8 cellular contexts compared by ENCODE assay signal in the genomic region with DNA sequence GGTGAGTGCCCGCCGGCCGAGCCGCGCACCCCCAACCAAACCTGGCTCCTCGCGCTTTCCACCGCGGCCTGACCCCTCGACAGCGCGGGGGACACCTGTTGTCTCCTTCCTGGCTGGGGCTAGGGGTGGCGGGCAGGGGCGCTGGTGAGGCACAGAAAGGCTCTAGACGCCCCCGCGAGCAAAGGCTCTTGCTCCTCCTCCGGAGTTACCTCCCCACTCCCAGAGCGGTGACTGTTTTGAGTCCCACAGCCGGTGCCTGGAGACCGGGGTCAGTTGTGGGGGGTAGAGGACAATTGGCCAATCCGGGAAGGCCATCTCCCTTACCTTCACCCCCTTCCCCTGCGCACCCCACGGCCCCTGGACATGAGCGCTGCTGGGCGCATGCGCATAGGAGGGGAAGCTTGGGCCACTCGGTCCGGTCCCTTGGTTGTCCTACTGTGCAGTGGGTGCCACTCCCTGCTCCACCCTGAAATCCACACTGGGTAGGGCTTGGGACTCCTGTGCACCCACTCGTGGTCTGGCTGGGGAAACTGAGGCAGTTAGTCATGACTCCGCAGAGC. TPM values are rescaled to one million over a fixed set of nuclear protein-coding genes. Genes with fewer than 3 reads are reported as not detected.
DNase-seq lines count a peak whose midpoint lies in the region; ATAC-seq and TF ChIP-seq lines count a peak whose summit lies in the region.

No MANE protein-coding gene starts in this region.

- H3K27ac ChIP-seq in ascending aorta (no peak overlapping the region), stomach (peak overlapping the region in 2 of 5 donors; percentile 44 to 63)

- no peak for TF ChIP-seq POLR2A in stomach (IDR thresholded peaks at IDR 0.05)

- H3K4me1 ChIP-seq in ascending aorta (peaks cover 3 to 4% of the 10 kb centered on the region in 2 donors), stomach (peaks cover 14 to 36% (median 22%) of the 10 kb centered on the region in 4 donors)

- H3K9me3 ChIP-seq in ascending aorta (no peaks in the 10 kb centered on the region), stomach (no peaks in the 10 kb centered on the region)

- H3K27me3 ChIP-seq in ascending aorta, result peaks cover 10% of the 10 kb centered on the region
- H3K27me3 ChIP-seq in kidney epithelial cell (ENCODE audit: control insufficient read depth, insufficient read depth, low read length), result peaks cover 36% of the 10 kb centered on the region
- peaks cover 0 to 45% (median 20%) of the 10 kb centered on the region in 3 donors for H3K27me3 ChIP-seq in stomach

- DNase-seq in DMS53 (lab: John Stamatoyannopoulos, UW), result peak; percentile 66
- no peak for DNase-seq in DMS53 treated with DMSO at 0.1 percent for 48 hours (lab: John Stamatoyannopoulos, UW; ENCODE audit: unreplicated experiment)
- DNase-seq in ascending aorta (ENCODE audit: low spot score in 2 of 2), result no peak
- no peak for DNase-seq in kidney epithelial cell (ENCODE audit: low read depth)
- no peak for DNase-seq in stomach
- no peak for DNase-seq in ureter (ENCODE audit: low spot score)

- no peak for TF ChIP-seq CTCF in ascending aorta (IDR thresholded peaks at IDR 0.05)
- no peak for TF ChIP-seq CTCF in kidney epithelial cell (IDR thresholded peaks at IDR 0.05; ENCODE audit: insufficient read depth, low read length, poor library complexity, severe bottlenecking)
- TF ChIP-seq CTCF in stomach (IDR thresholded peaks at IDR 0.05), result no peak

- no peak for TF ChIP-seq EP300 in stomach (IDR thresholded peaks at IDR 0.05)

- H3K4me3 ChIP-seq in ascending aorta (peak overlapping the region; percentile 45 to 62), kidney epithelial cell (ENCODE audit: low read depth, low read length) (peak overlapping the region; percentile 11), stomach (peak overlapping the region; percentile 38 to 55 (median 48))

- ATAC-seq in HG02973 (IDR thresholded peaks at IDR 0.05; ENCODE audit: unreplicated experiment) (no peak), GM21390 (IDR thresholded peaks at IDR 0.05; ENCODE audit: unreplicated experiment) (no peak)

- H3K36me3 ChIP-seq in ascending aorta, result no peaks in the 10 kb centered on the region
- H3K36me3 ChIP-seq in kidney epithelial cell (ENCODE audit: control insufficient read depth, insufficient read depth, low read length), result no peaks in the 10 kb centered on the region
- H3K36me3 ChIP-seq in stomach, result no peaks in the 10 kb centered on the region

- intact Hi-C loops in ascending aorta (cut with DNase I) (no loop called here), stomach (cut with DNase I; ENCODE audit: low total_unique reads) (no loop called here)

- 6 to 20% (median 7%) methylated on average over 16 to 31 of the region's 31 CpGs for WGBS in stomach, 5 donors

RNA-seq across cellular contexts. Expression of gene CHST13, which starts 0.6 kb away (rescaled TPM):
- total RNA-seq in ascending aorta, result not detected
- total RNA-seq in kidney epithelial cell, result 1.1 TPM in 1 of 2 replicates, not detected in the other
- total RNA-seq in stomach, result 10 to 100 TPM in 1 of 5 donors, 1 to 10 TPM in 2, not detected in 2; 1.4 to 12.5 (median 5.7) TPM
- polyA plus RNA-seq in stomach, result under 1 TPM; 0.08 to 0.61 (median 0.19) TPM
- not detected for total RNA-seq in ureter

RNA-seq across cellular contexts. Expression of gene UROC1, which starts 6.9 kb away (rescaled TPM):
- total RNA-seq in ascending aorta (not detected), kidney epithelial cell (not detected in 2 replicates), stomach (not detected), ureter (not detected)
- polyA plus RNA-seq in stomach, result not detected

RNA-seq across cellular contexts. Expression of gene C3orf22, which starts 34.2 kb away (rescaled TPM):
- total RNA-seq in ascending aorta (not detected), kidney epithelial cell (not detected in 2 replicates), stomach (not detected), ureter (not detected)
- not detected for polyA plus RNA-seq in stomach

RNA-seq across cellular contexts. Expression of gene ZXDC, which starts 48.8 kb away (rescaled TPM):
- 74.4 TPM for total RNA-seq in ascending aorta
- 38.4 and 39.4 TPM in 2 replicates for total RNA-seq in kidney epithelial cell
- total RNA-seq in stomach, result 10 to 100 TPM; 16.9 to 73.2 (median 44.5) TPM
- 1 to 10 TPM; 6.1 to 9.8 (median 6.6) TPM for polyA plus RNA-seq in stomach
- 56.5 TPM for total RNA-seq in ureter
